11 cellular contexts compared by ENCODE assay signal in the genomic region with DNA sequence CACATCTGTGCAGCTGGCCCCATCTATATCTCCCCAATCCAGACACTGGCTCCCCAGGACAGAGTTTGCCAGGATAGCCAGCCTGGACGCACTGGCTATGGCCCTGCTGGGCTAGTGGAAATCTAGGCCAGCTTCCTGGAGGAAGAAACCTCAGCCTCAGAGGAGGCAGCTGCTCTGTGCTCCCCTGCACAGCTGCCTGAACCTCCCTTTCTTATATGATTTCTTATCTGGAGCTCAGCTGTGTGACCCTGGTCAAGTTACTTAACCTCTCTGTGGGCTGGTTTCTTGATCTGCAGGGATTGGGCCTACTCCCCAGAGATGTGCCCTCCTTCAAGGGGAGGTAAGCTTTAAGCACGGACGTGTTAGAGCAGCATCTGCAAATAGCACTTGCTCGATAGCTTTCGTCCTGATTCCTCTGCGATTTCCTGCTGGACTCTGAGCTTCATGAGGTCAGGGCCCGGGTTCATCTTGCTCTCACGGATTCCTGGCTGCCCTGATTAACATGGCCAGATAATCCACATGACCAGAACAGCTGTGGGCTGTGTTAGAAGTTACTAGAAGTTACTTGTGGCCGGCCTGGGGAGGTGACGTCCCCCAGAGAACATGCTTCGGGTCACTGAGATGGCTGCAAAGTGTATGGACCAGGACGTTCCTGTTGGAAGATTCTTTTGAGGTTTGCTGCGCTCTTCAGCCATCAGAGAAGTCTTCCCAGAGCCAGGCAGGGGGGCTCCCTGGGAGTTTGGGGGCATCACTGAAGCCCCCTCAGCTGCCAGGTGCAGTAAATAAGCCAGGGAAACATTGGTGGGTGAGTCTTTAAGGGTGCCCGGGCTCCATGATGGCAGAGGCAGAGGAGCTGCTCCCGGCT. TPM values are rescaled to one million over a fixed set of nuclear protein-coding genes. Genes with fewer than 3 reads are reported as not detected.
DNase-seq lines count a peak whose midpoint lies in the region; ATAC-seq and TF ChIP-seq lines count a peak whose summit lies in the region.
"Had no signal": no experiment of that assay in that cellular context is flagged by ENCODE, and none has a peak within 500 bp of the region (broad histone marks: within the 10 kb centered on the region; RNA-seq: fewer than 3 reads in every experiment).

No MANE protein-coding gene starts in this region.

- H3K4me3 Mint-ChIP-seq in T-helper 17 cell (peak overlapping the region; percentile 36), GM23338 (no peak overlapping the region)
- H3K4me3 Mint-ChIP-seq in naive thymus-derived CD4-positive, alpha-beta T cell = no peak overlapping the region

- peak overlapping the region; percentile 94 for H3K27ac Mint-ChIP-seq in T-helper 17 cell
- peak overlapping the region in 5 of 9 donors; percentile 24 to 74 (median 41) for H3K27ac Mint-ChIP-seq in naive thymus-derived CD4-positive, alpha-beta T cell
- no peak overlapping the region for H3K27ac Mint-ChIP-seq in GM23338

- peaks cover 4% of the 10 kb centered on the region; the same call in 1 of the 2 replicates for H3F3A ChIP-seq in GM23338 (replicated peaks; ENCODE audit: low read depth)

- WGBS in esophagus, 2 donors = 69 to 72% methylated on average over 15 of the region's 15 CpGs
- WGBS in thyroid gland, 2 donors = 76 to 84% methylated on average over 9 to 15 of the region's 15 CpGs

- H3K79me2 ChIP-seq in GM23338 (replicated peaks; ENCODE audit: insufficient read depth) = no peaks in the 10 kb centered on the region

- H2AFZ ChIP-seq in GM23338 = no peak overlapping the region; the same call in 1 of the 2 replicates

- peak overlapping the region; percentile 88 to 90 for H3K27ac ChIP-seq in esophagus (ENCODE audit: low read depth in 2 of 2, low read length in 1 of 2)
- no peak overlapping the region for H3K27ac ChIP-seq in naive thymus-derived CD4-positive, alpha-beta T cell (ENCODE audit: low read depth, low read length)
- H3K27ac ChIP-seq in thyroid gland = peak overlapping the region in 2 of 3 donors; percentile 70 to 86
- no peak overlapping the region for H3K27ac ChIP-seq in GM23338 (ENCODE audit: low read depth)

- intact Hi-C loops in naive thymus-derived CD4-positive, alpha-beta T cell (cut with micrococcal nuclease) = loop anchor here in 1 of 2 donors (5.0 kb wide), 3 partner anchors 39 to 284 kb away; no protein-coding TSS in a partner anchor
- intact Hi-C loops in thyroid gland (cut with DNase I) = no loop called here

- H3K27me3 Mint-ChIP-seq in T-helper 17 cell (no peaks in the 10 kb centered on the region), GM23338 (ENCODE audit: insufficient read depth, low read depth, poor library complexity) (peaks cover 15% of the 10 kb centered on the region)
- peaks cover 0 to 2% (median 0%) of the 10 kb centered on the region in 5 donors for H3K27me3 Mint-ChIP-seq in naive thymus-derived CD4-positive, alpha-beta T cell

- H3K27me3 ChIP-seq in esophagus (ENCODE audit: control insufficient read depth in 1 of 2, insufficient read depth in 2 of 2, low read length in 2 of 2) = no peaks in the 10 kb centered on the region
- no peaks in the 10 kb centered on the region for H3K27me3 ChIP-seq in naive thymus-derived CD4-positive, alpha-beta T cell (ENCODE audit: control insufficient read depth in 2 of 2, insufficient read depth in 2 of 2, low read length in 2 of 2)
- no peaks in the 10 kb centered on the region for H3K27me3 ChIP-seq in thyroid gland
- peaks cover 12% of the 10 kb centered on the region for H3K27me3 ChIP-seq in GM23338 (ENCODE audit: insufficient read depth)

- H3K9me3 Mint-ChIP-seq in naive thymus-derived CD4-positive, alpha-beta T cell = no peaks in the 10 kb centered on the region
- H3K9me3 Mint-ChIP-seq in GM23338 = no peaks in the 10 kb centered on the region

- TF ChIP-seq CTCF in thyroid gland (IDR thresholded peaks at IDR 0.05) = no peak
- no peak for TF ChIP-seq CTCF in GM23338 (conservative IDR thresholded peaks at IDR 0.05; ENCODE audit: low read depth in 2 of 2)

- POLR2A ChIA-PET in naive thymus-derived CD4-positive, alpha-beta T cell (lab: Charles Lee) = interaction anchor here (0.7 to 2.3 kb wide), 4 partner anchors 215 to 466 kb away, joined by 3 to 6 read pairs (median 4); partner anchors contain the start of gene IER5L

- H3K4me1 Mint-ChIP-seq in T-helper 17 cell (peaks cover 32% of the 10 kb centered on the region), GM23338 (peaks cover 30% of the 10 kb centered on the region)
- peaks cover 18 to 66% (median 37%) of the 10 kb centered on the region in 7 donors for H3K4me1 Mint-ChIP-seq in naive thymus-derived CD4-positive, alpha-beta T cell

- ATAC-seq in T-helper 17 cell (no peak), GM21619 (IDR thresholded peaks at IDR 0.05; ENCODE audit: unreplicated experiment) (no peak), GM18502 (IDR thresholded peaks at IDR 0.05; ENCODE audit: poor library complexity, unreplicated experiment) (no peak), GM23338 (no peak)
- ATAC-seq in naive thymus-derived CD4-positive, alpha-beta T cell = no peak

- H3K4me3 ChIP-seq in esophagus (ENCODE audit: low read depth in 1 of 2, low read length in 2 of 2) (no peak overlapping the region), thyroid gland (replicated peaks in 1 of 3) (no peak overlapping the region), GM23338 (no peak overlapping the region)
- H3K4me3 ChIP-seq in naive thymus-derived CD4-positive, alpha-beta T cell (ENCODE audit: low read length) = no peak overlapping the region
- H3K4me3 ChIP-seq: lung had no signal

- H3K4me1 ChIP-seq in esophagus (ENCODE audit: control insufficient read depth in 2 of 2, insufficient read depth in 2 of 2, low read length in 1 of 2) (peaks cover 3 to 24% of the 10 kb centered on the region in 2 donors), thyroid gland (peaks cover 14 to 41% of the 10 kb centered on the region in 2 donors), GM23338 (ENCODE audit: insufficient read depth) (peaks cover 23% of the 10 kb centered on the region; the same call in 1 of the 2 replicates)
- H3K4me1 ChIP-seq in naive thymus-derived CD4-positive, alpha-beta T cell (ENCODE audit: control insufficient read depth in 2 of 2, insufficient read depth in 2 of 2, low read length in 2 of 2) = peaks cover 25 to 28% of the 10 kb centered on the region in 2 donors

- H3K36me3 Mint-ChIP-seq in T-helper 17 cell (ENCODE audit: low read depth) (no peaks in the 10 kb centered on the region), GM23338 (ENCODE audit: low read depth) (no peaks in the 10 kb centered on the region)
- H3K36me3 Mint-ChIP-seq in naive thymus-derived CD4-positive, alpha-beta T cell = no peaks in the 10 kb centered on the region

- DNase-seq in T-helper 17 cell (no peak), thyroid gland (no peak), GM23338 (ENCODE audit: low spot score) (no peak)
- no peak for DNase-seq in naive thymus-derived CD4-positive, alpha-beta T cell
- DNase-seq: activated T-cell treated with anti-CD3 and anti-CD28 coated beads, Interleukin-2, amount 50 U/mL, for 48 hours; NCI-H1048 had no signal

- TF ChIP-seq POLR2A in thyroid gland (IDR thresholded peaks at IDR 0.05) = no peak

- CTCF ChIA-PET in naive thymus-derived CD4-positive, alpha-beta T cell (lab: Charles Lee) = interaction anchor here (0.9 to 4.8 kb wide), 5 partner anchors 16 to 467 kb away, joined by 3 to 33 read pairs (median 5); no protein-coding TSS in a partner anchor

- H3K36me3 ChIP-seq in esophagus (ENCODE audit: control insufficient read depth in 2 of 2, insufficient read depth in 2 of 2, low read length in 1 of 2) = no peaks in the 10 kb centered on the region
- H3K36me3 ChIP-seq in naive thymus-derived CD4-positive, alpha-beta T cell (ENCODE audit: control insufficient read depth in 2 of 3, insufficient read depth in 3 of 3, low read length in 3 of 3) = no peaks in the 10 kb centered on the region
- H3K36me3 ChIP-seq in thyroid gland = no peaks in the 10 kb centered on the region
- H3K36me3 ChIP-seq in GM23338 (ENCODE audit: insufficient read depth) = no peaks in the 10 kb centered on the region

- no peak overlapping the region for H3K4me2 ChIP-seq in GM23338

- H3K9me2 ChIP-seq in GM23338 (ENCODE audit: insufficient read depth) = no peaks in the 10 kb centered on the region

- H3K9me3 ChIP-seq in T-helper 17 cell (ENCODE audit: control insufficient read depth, low read length, poor library complexity, severe bottlenecking) (no peaks in the 10 kb centered on the region), esophagus (ENCODE audit: control insufficient read depth in 2 of 2, insufficient read depth in 1 of 2, low read depth in 1 of 2, low read length in 1 of 2) (no peaks in the 10 kb centered on the region), thyroid gland (no peaks in the 10 kb centered on the region)
- no peaks in the 10 kb centered on the region for H3K9me3 ChIP-seq in naive thymus-derived CD4-positive, alpha-beta T cell (ENCODE audit: control insufficient read depth in 2 of 3, low read length in 3 of 3)

- no peaks in the 10 kb centered on the region for H4K20me1 ChIP-seq in GM23338 (replicated peaks; ENCODE audit: insufficient read depth)

RNA-seq across cellular contexts. Expression of gene C9orf50, which starts 14.5 kb away (rescaled TPM):
- total RNA-seq in T-helper 17 cell = not detected
- under 1 TPM in 1 of 2 donors, not detected in 1; 0.05 TPM for polyA plus RNA-seq in esophagus
- total RNA-seq in naive thymus-derived CD4-positive, alpha-beta T cell = not detected
- polyA plus RNA-seq in naive thymus-derived CD4-positive, alpha-beta T cell = not detected
- not detected for total RNA-seq in thyroid gland
- total RNA-seq in GM23338 (2014; rRNA removed; shearing (Covaris generic)) = not detected in 2 replicates
- not detected in 2 replicates for polyA plus RNA-seq in GM23338 (2016; fragmentation: Nextera tagmentation; extraction: Ambion mirVana)
- total RNA-seq: T-helper 2 cell treated with Interferon-gamma antibody and Interleukin-4, amounts not matched to agents 100 ng/mL and 5 ng/mL, for 36 hours had no signal
- polyA plus RNA-seq: lung had no signal

RNA-seq across cellular contexts. Expression of gene NTMT1, which starts 19.6 kb away (rescaled TPM):
- total RNA-seq in T-helper 17 cell (10 to 100 TPM; 27.0 to 27.8 TPM), thyroid gland (10 to 100 TPM; 19.6 to 28.4 (median 22.6) TPM)
- polyA plus RNA-seq in esophagus (10 to 100 TPM; 14.2 to 30.6 TPM), GM23338 (2016; fragmentation: Nextera tagmentation; extraction: Ambion mirVana) (97.4 and 108 TPM in 2 replicates)
- 10 to 100 TPM; 31.0 to 50.1 (median 34.2) TPM for total RNA-seq in naive thymus-derived CD4-positive, alpha-beta T cell
- polyA plus RNA-seq in naive thymus-derived CD4-positive, alpha-beta T cell = 10 to 100 TPM; 49.0 to 58.9 TPM
- 44.2 and 59.4 TPM in 2 replicates for total RNA-seq in GM23338 (2014; rRNA removed; shearing (Covaris generic))

RNA-seq across cellular contexts. Expression of gene ASB6, which starts 35.6 kb away (rescaled TPM):
- total RNA-seq in T-helper 17 cell (10 to 100 TPM; 21.9 to 28.7 TPM), thyroid gland (10 to 100 TPM; 21.7 to 29.2 (median 24.0) TPM)
- polyA plus RNA-seq in esophagus (10 to 100 TPM; 14.4 to 15.1 TPM), GM23338 (2016; fragmentation: Nextera tagmentation; extraction: Ambion mirVana) (8.8 and 9.7 TPM in 2 replicates)
- total RNA-seq in naive thymus-derived CD4-positive, alpha-beta T cell = 10 to 100 TPM; 25.0 to 33.2 (median 28.1) TPM
- 10 to 100 TPM; 18.5 to 40.9 TPM for polyA plus RNA-seq in naive thymus-derived CD4-positive, alpha-beta T cell
- total RNA-seq in GM23338 (2014; rRNA removed; shearing (Covaris generic)) = 15.6 and 19.8 TPM in 2 replicates

RNA-seq across cellular contexts. Expression of gene PRRX2, which starts 59.1 kb away (rescaled TPM):
- not detected for total RNA-seq in T-helper 17 cell
- polyA plus RNA-seq in esophagus = 1 to 10 TPM; 1.7 to 3.6 TPM
- total RNA-seq in naive thymus-derived CD4-positive, alpha-beta T cell = 1 to 10 TPM in 1 of 5 experiments, not detected in 4; 1.1 TPM
- not detected for polyA plus RNA-seq in naive thymus-derived CD4-positive, alpha-beta T cell
- total RNA-seq in thyroid gland = 10 to 100 TPM in 2 of 4 donors, 1 to 10 TPM in 2; 2.9 to 10.6 (median 8.1) TPM
- 4.5 and 8.3 TPM in 2 replicates for total RNA-seq in GM23338 (2014; rRNA removed; shearing (Covaris generic))
- 5.6 and 5.8 TPM in 2 replicates for polyA plus RNA-seq in GM23338 (2016; fragmentation: Nextera tagmentation; extraction: Ambion mirVana)

Comparison
In these comparisons a context has a peak if more than half of its experiments do, and no peak if none do; other contexts are left out.
1. H3K27ac ChIP-seq: peak in esophagus (2 of 2) and thyroid gland (2 of 3); none in naive thymus-derived CD4-positive, alpha-beta T cell (single experiment) and GM23338 (single experiment).